26 cellular contexts compared by ENCODE assay signal in genomic region chr16:75805946-75806345, GRCh38.
DNase-seq lines count a peak whose midpoint lies in the region; ATAC-seq and TF ChIP-seq lines count a peak whose summit lies in the region.
"Had no signal": no experiment of that assay in that cellular context is flagged by ENCODE, and none has a peak within 500 bp of the region (broad histone marks: within the 10 kb centered on the region; RNA-seq: fewer than 3 reads in every experiment).

No MANE protein-coding gene starts in this region.

- H3K36me3 Mint-ChIP-seq in MCF 10A (ENCODE audit: insufficient read depth, unreplicated experiment) (no peaks in the 10 kb centered on the region), CD14-positive monocyte (no peaks in the 10 kb centered on the region)
- H3K36me3 Mint-ChIP-seq: CD4-positive, alpha-beta memory T cell had no signal

- TF ChIP-seq POLR2A in breast epithelium (IDR thresholded peaks at IDR 0.05) = no peak

- H3K36me3 ChIP-seq in breast epithelium (no peaks in the 10 kb centered on the region), WERI-Rb-1 (no peaks in the 10 kb centered on the region), neural cell (ENCODE audit: insufficient read depth, low read length) (no peaks in the 10 kb centered on the region), lower lobe of right lung (no peaks in the 10 kb centered on the region)

- CTCF ChIA-PET in MCF 10A (lab: Yijun Ruan, JAX) = interaction anchor here (0.7 to 5.1 kb wide), 3 partner anchors 848 to 1366 kb away, joined by 3 to 23 read pairs (median 4); no protein-coding TSS in a partner anchor

- no peak for ATAC-seq in lower lobe of right lung
- ATAC-seq: GM12878, HCT116, Panc1 had no signal

- H3K4me1 Mint-ChIP-seq in MCF 10A (ENCODE audit: insufficient read depth, unreplicated experiment) (peaks cover 7% of the 10 kb centered on the region), CD14-positive monocyte (no peaks in the 10 kb centered on the region)
- H3K4me1 Mint-ChIP-seq: CD4-positive, alpha-beta memory T cell had no signal

- no TSS peak for BruUV-seq in MCF 10A (replicated peaks; lab: Mats Ljungman, UMichigan)

- DNase-seq in MCF 10A (ENCODE audit: unreplicated experiment) (no peak), breast epithelium (ENCODE audit: low spot score in 2 of 2) (no peak), ELF-1 (ENCODE audit: low read depth, low spot score) (peak; percentile 10), WERI-Rb-1 (peak; percentile 50), CD14-positive monocyte (ENCODE audit: low spot score) (no peak), lower lobe of right lung (no peak), NCI-H146 (lab: John Stamatoyannopoulos, UW) (no peak)
- DNase-seq: Calu3; CD4-positive, alpha-beta memory T cell; DMS79; IMR-90; Karpas-422; MM.1S; NCI-H1048; NCI-H1417 treated with DMSO at 0.1 percent for 48 hours; NCI-H187 treated with DMSO at 0.1 percent for 48 hours; NCI-H2107; NCI-H2227 treated with DMSO at 0.1 percent for 48 hours; NK-92 treated with Interleukin-12 subunit alpha and Interleukin-12 subunit beta, amount 100 ng/mL, for 24 hours; SIG-M5; SK-N-SH had no signal

- H3K9me3 Mint-ChIP-seq in MCF 10A (ENCODE audit: unreplicated experiment) (no peaks in the 10 kb centered on the region), CD14-positive monocyte (no peaks in the 10 kb centered on the region)
- H3K9me3 Mint-ChIP-seq: T-helper 2 cell treated with Interferon-gamma antibody and Interleukin-4, amounts not matched to agents 5 μg/mL and 100 μg/mL, for 36 hours had no signal

- H3K27me3 Mint-ChIP-seq in MCF 10A (ENCODE audit: insufficient read depth, unreplicated experiment) (no peaks in the 10 kb centered on the region), CD14-positive monocyte (ENCODE audit: low read depth in 3 of 3) (peaks cover 0 to 7% (median 6%) of the 10 kb centered on the region in 3 donors)

- H3K9me3 ChIP-seq in breast epithelium = no peaks in the 10 kb centered on the region
- no peaks in the 10 kb centered on the region for H3K9me3 ChIP-seq in WERI-Rb-1 (ENCODE audit: severe bottlenecking)
- no peaks in the 10 kb centered on the region for H3K9me3 ChIP-seq in neural cell (ENCODE audit: low read length)
- no peaks in the 10 kb centered on the region for H3K9me3 ChIP-seq in lower lobe of right lung
- H3K9me3 ChIP-seq: SK-N-SH had no signal

- H3K9me2 ChIP-seq in neural cell (ENCODE audit: insufficient read depth, low read length) = no peaks in the 10 kb centered on the region
- H3K9me2 ChIP-seq: SK-N-SH had no signal

- TF ChIP-seq CTCF in MCF 10A (IDR thresholded peaks at IDR 0.05; ENCODE audit: unreplicated experiment) (no peak), breast epithelium (IDR thresholded peaks at IDR 0.05) (no peak), WERI-Rb-1 (IDR thresholded peaks at IDR 0.05; ENCODE audit: low read depth, low read length) (peak; percentile 51), neural cell (IDR thresholded peaks at IDR 0.05; ENCODE audit: poor library complexity, severe bottlenecking) (no peak), CD14-positive monocyte (IDR thresholded peaks at IDR 0.05) (no peak), lower lobe of right lung (IDR thresholded peaks at IDR 0.05) (no peak)

- no peak overlapping the region for H3K4me2 ChIP-seq in neural cell (ENCODE audit: low read length)
- H3K4me2 ChIP-seq: SK-N-SH had no signal

- no peak for TF ChIP-seq RAD21 in neural cell (conservative IDR thresholded peaks at IDR 0.05)

- H3K27ac Mint-ChIP-seq in MCF 10A (ENCODE audit: low read depth, unreplicated experiment) = peak overlapping the region; percentile 52
- no peak overlapping the region for H3K27ac Mint-ChIP-seq in CD14-positive monocyte
- H3K27ac Mint-ChIP-seq: CD4-positive, alpha-beta memory T cell; T-helper 2 cell treated with Interferon-gamma antibody and Interleukin-4, amounts not matched to agents 5 μg/mL and 100 μg/mL, for 36 hours had no signal

- H3K27ac ChIP-seq in breast epithelium (no peak overlapping the region), WERI-Rb-1 (no peak overlapping the region), neural cell (ENCODE audit: low read length) (peak overlapping the region; percentile 73), lower lobe of right lung (no peak overlapping the region)

- no peak overlapping the region for H3K4me3 ChIP-seq in breast epithelium
- no peak overlapping the region for H3K4me3 ChIP-seq in WERI-Rb-1 (ENCODE audit: low read depth, low read length)
- no peak overlapping the region for H3K4me3 ChIP-seq in neural cell (ENCODE audit: low read length)
- H3K4me3 ChIP-seq in lower lobe of right lung = no peak overlapping the region
- H3K4me3 ChIP-seq: GM12878 had no signal

- H3K27me3 ChIP-seq in breast epithelium = no peaks in the 10 kb centered on the region
- no peaks in the 10 kb centered on the region for H3K27me3 ChIP-seq in WERI-Rb-1 (ENCODE audit: insufficient read depth, low read depth, severe bottlenecking)
- H3K27me3 ChIP-seq in neural cell (ENCODE audit: insufficient read depth, low read depth, low read length) = no peaks in the 10 kb centered on the region
- H3K27me3 ChIP-seq in lower lobe of right lung (ENCODE audit: low read depth) = no peaks in the 10 kb centered on the region

- POLR2A ChIA-PET in MCF 10A (lab: Yijun Ruan, JAX) = no interaction called here

- H3K4me1 ChIP-seq in breast epithelium (no peaks in the 10 kb centered on the region), lower lobe of right lung (no peaks in the 10 kb centered on the region)

- no peak overlapping the region for H3K4me3 Mint-ChIP-seq in MCF 10A (ENCODE audit: unreplicated experiment)
- H3K4me3 Mint-ChIP-seq in CD14-positive monocyte = no peak overlapping the region
- H3K4me3 Mint-ChIP-seq: CD4-positive, alpha-beta memory T cell; T-helper 2 cell treated with Interferon-gamma antibody and Interleukin-4, amounts not matched to agents 5 μg/mL and 100 μg/mL, for 36 hours had no signal

- H3K9ac ChIP-seq in neural cell (ENCODE audit: low read length) = no peak overlapping the region
- H3K9ac ChIP-seq: SK-N-SH had no signal

- no peaks in the 10 kb centered on the region for H3K79me2 ChIP-seq in neural cell (replicated peaks; ENCODE audit: insufficient read depth, low read length)

- no peaks in the 10 kb centered on the region for H3F3A ChIP-seq in neural cell (ENCODE audit: insufficient read depth, low read length, poor library complexity, severe bottlenecking)

- TF ChIP-seq EP300 in neural cell (conservative IDR thresholded peaks at IDR 0.05; ENCODE audit: poor library complexity, severe bottlenecking) = no peak

- intact Hi-C loops in MCF 10A (cut with micrococcal nuclease) (no loop called here), breast epithelium (cut with DNase I; ENCODE audit: low total_unique reads) (no loop called here), CD14-positive monocyte (cut with micrococcal nuclease) (no loop called here), lower lobe of right lung (cut with DNase I) (no loop called here)

- no peak overlapping the region for H2AFZ ChIP-seq in neural cell (ENCODE audit: low read depth, low read length)

- H4K20me1 ChIP-seq in neural cell (ENCODE audit: insufficient read depth) = no peaks in the 10 kb centered on the region

TF ChIP-seq in neural cell, 6 proteins besides CTCF, POLR2A, EP300 and RAD21:
- TF ChIP-seq SMC3 (conservative IDR thresholded peaks at IDR 0.05; ENCODE audit: poor library complexity) (no peak), POLR2AphosphoS5 (IDR thresholded peaks at IDR 0.05) (no peak), TAF1 (IDR thresholded peaks at IDR 0.05; ENCODE audit: low read depth) (no peak), EZH2 (IDR thresholded peaks at IDR 0.05; ENCODE audit: borderline replicate concordance, insufficient read depth, low read length, poor library complexity, severe bottlenecking) (no peak), REST (IDR thresholded peaks at IDR 0.05; ENCODE audit: borderline replicate concordance) (no peak), MXI1 (conservative IDR thresholded peaks at IDR 0.05; ENCODE audit: poor library complexity, severe bottlenecking) (no peak)
TF ChIP-seq in neural cell: peak in this region for 0.

Comparison
In these comparisons a context has a peak if more than half of its experiments do, and no peak if none do; other contexts are left out.
1. DNase-seq: peak in ELF-1 (single experiment) and WERI-Rb-1 (single experiment); none in MCF 10A (single experiment), breast epithelium (0 of 2), CD14-positive monocyte (single experiment), lower lobe of right lung (single experiment) and NCI-H146 (single experiment).